In the genomic region with DNA sequence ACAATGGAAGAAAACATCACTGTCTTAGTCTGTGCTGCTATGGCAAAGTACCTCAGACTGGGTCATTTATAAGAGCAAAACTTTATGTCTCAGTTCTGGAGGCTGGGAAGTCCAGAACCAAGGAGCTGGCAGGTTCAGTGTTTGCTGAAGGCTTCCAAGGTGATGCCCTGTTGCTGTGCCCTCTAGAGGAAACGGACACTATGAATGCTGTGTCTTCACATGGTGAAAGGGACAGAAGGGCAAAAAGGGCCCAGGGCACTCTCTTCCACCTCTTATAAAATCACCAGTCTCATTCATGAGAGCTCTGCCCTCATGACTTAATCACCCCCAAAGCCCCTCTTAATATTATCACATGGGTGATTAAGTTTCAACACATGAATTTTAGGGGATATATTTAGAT, we compare ENCODE assay signal across 27 cellular contexts.
"Had no signal": no experiment of that assay in that cellular context is flagged by ENCODE, and none has a peak within 500 bp of the region (broad histone marks: within the 10 kb centered on the region; RNA-seq: fewer than 3 reads in every experiment).

No MANE protein-coding gene starts in this region.

- FAIRE-seq: colon, endometrium, keratinocyte had no signal

- H3K9ac ChIP-seq: neural progenitor cell, parathyroid adenoma had no signal

- H3K4me3 ChIP-seq: adrenal gland, body of pancreas, neural progenitor cell, psoas muscle, right atrium auricular region, smooth muscle cell, stomach, thyroid gland had no signal

- H3K4me2 ChIP-seq: neural progenitor cell, smooth muscle cell had no signal

- ATAC-seq: body of pancreas; left cardiac atrium; naive thymus-derived CD8-positive, alpha-beta T cell; psoas muscle; stimulated activated naive B cell treated with anti-CD40 and anti-IgM and Interleukin-4, amounts not matched to agents 10 μg/mL and 1 μg/mL and 100 μg/mL, for 72 hours had no signal

- H3K4me1 ChIP-seq: adrenal gland, right atrium auricular region, thyroid gland had no signal

- H3K9me3 ChIP-seq: adrenal gland, body of pancreas, psoas muscle, right atrium auricular region, stomach, thyroid gland had no signal

- DNase-seq: activated CD4-positive, alpha-beta T cell treated with anti-CD3 and anti-CD28 coated beads for 4 hours; activated CD4-positive, alpha-beta T cell treated with anti-CD3 and anti-CD28 coated beads, Interleukin-2, amount 50 U/mL, for 4 hours; activated effector memory CD4-positive, alpha-beta T cell treated with anti-CD3 and anti-CD28 coated beads, Interleukin-2, amount 50 U/mL, for 16 hours; activated naive CD4-positive, alpha-beta T cell treated with anti-CD3 and anti-CD28 coated beads for 36 hours; activated naive CD8-positive, alpha-beta T cell treated with anti-CD3 and anti-CD28 coated beads for 36 hours; adrenal gland; aorta; body of pancreas; effector CD8-positive, alpha-beta T cell; head of caudate nucleus; hippocampal formation; left cardiac atrium; naive thymus-derived CD8-positive, alpha-beta T cell; occipital lobe; psoas muscle; stimulated activated CD4-positive, alpha-beta T cell treated with anti-CD3 and anti-CD28 coated beads, Interleukin-1b, Interleukin-23, amount 100 ng/mL, for 48 hours; stimulated activated naive B cell treated with anti-CD40 and anti-IgM and Interleukin-4, amounts not matched to agents 10 μg/mL and 1 μg/mL and 100 μg/mL, for 72 hours; stomach; thyroid gland had no signal

- H3K27me3 ChIP-seq: adrenal gland, body of pancreas, neural progenitor cell, right atrium auricular region, stomach, thyroid gland had no signal

- H3K79me2 ChIP-seq: parathyroid adenoma had no signal

- H3K36me3 ChIP-seq: adrenal gland, neural progenitor cell, right atrium auricular region, thyroid gland had no signal

- H3K27ac ChIP-seq: adrenal gland, body of pancreas, epithelial cell of prostate, neural progenitor cell, parathyroid adenoma, psoas muscle, right atrium auricular region, stomach, thyroid gland had no signal

- H2AFZ ChIP-seq: neural progenitor cell, parathyroid adenoma had no signal
